ENCODE assay signal across 1 cellular context in the genomic region with DNA sequence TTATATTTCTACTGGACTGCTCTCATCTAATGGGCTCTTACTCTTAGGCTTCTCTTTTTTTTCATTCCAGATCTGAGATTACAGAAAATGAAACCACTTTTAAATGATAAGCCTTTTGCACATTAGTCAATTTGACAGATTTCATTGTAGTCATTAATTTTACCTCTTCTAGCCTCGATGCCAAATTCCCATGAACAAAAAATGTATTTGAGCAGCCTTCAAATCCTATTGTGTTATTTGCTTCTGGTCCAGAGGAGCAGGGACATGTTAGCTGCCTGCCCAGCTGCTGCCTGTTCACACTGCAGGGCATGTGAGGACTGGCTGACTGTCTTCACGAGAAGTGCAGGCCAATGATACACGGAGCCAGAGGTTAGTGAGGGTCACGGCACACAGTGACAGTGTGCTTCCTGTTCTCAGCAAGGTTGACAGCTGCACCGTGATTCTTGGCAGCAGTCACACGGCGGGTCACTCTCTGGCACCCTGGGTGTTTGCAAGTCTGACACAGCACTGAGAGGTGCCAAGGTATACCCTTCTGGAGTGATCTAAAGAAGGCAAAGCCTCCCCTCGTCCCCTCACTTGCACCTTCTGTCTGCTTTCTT.
TF ChIP-seq lines count a peak whose summit lies in the region.

No MANE protein-coding gene starts in this region.

TF ChIP-seq in SK-N-SH, 30 proteins besides CTCF, POLR2A, EP300 and RAD21 (continued from another document):
- TF ChIP-seq, protein P1, sequence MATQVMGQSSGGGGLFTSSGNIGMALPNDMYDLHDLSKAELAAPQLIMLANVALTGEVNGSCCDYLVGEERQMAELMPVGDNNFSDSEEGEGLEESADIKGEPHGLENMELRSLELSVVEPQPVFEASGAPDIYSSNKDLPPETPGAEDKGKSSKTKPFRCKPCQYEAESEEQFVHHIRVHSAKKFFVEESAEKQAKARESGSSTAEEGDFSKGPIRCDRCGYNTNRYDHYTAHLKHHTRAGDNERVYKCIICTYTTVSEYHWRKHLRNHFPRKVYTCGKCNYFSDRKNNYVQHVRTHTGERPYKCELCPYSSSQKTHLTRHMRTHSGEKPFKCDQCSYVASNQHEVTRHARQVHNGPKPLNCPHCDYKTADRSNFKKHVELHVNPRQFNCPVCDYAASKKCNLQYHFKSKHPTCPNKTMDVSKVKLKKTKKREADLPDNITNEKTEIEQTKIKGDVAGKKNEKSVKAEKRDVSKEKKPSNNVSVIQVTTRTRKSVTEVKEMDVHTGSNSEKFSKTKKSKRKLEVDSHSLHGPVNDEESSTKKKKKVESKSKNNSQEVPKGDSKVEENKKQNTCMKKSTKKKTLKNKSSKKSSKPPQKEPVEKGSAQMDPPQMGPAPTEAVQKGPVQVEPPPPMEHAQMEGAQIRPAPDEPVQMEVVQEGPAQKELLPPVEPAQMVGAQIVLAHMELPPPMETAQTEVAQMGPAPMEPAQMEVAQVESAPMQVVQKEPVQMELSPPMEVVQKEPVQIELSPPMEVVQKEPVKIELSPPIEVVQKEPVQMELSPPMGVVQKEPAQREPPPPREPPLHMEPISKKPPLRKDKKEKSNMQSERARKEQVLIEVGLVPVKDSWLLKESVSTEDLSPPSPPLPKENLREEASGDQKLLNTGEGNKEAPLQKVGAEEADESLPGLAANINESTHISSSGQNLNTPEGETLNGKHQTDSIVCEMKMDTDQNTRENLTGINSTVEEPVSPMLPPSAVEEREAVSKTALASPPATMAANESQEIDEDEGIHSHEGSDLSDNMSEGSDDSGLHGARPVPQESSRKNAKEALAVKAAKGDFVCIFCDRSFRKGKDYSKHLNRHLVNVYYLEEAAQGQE (IDR thresholded peaks at IDR 0.05; ENCODE audit: low read depth, low read length), result no peak
- TF ChIP-seq GATA2 (CRISPR knock-in tag; IDR thresholded peaks at IDR 0.05) (peak; percentile 47), MXI1 (IDR thresholded peaks at IDR 0.05; ENCODE audit: low read depth, low read length) (peak; percentile 72; the same call in 1 of the 2 replicates), CHD2 (IDR thresholded peaks at IDR 0.05; ENCODE audit: low read length, partially characterized antibody) (no peak), POLR2AphosphoS5 (IDR thresholded peaks at IDR 0.05; ENCODE audit: low read depth, low read length) (no peak), NFIC (IDR thresholded peaks at IDR 0.05; ENCODE audit: borderline replicate concordance) (0 out of 2 replicates have a peak, but pooled peaks have one; percentile 14)
